9 cellular contexts compared by ENCODE assay signal in the genomic region with DNA sequence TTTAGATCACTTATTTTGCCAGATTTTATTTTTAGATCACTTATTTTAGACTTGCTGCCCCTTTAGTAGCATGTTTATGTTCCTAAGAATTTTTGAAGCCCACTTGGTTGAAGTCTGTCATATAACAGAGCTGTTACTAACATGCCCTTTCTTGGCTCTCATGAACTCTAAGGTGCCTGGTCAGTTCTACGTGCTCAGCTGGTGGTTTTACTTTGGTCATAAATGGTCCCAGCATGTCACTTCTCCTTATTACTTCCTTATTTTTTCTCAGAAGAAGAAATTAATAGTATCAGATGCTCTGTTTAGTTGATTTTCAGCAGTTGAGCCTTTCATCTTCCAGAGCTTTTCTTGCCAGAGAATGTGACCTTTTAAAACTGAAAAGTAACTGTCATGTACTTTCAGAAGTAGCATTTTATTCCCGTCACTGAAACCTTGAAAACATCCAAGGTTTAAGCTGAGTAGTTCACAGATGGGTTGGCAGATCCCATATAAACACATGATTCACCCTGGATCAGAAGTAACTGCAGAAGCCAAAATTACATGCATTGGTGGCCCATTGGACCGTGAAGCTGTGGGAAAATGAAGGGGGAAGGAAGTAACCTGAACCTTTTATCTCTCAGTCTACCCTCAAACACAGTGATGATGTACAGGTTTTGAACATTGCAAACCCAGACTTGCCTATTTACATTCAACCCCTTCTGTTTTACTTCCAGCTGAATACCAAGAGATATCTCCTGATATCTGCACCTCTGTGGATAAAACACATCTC. TPM values are rescaled to one million over a fixed set of nuclear protein-coding genes. Genes with fewer than 3 reads are reported as not detected.
A peak's percentile ranks its signal among the peaks of the same experiment; 100 is the strongest.
DNase-seq lines count a peak whose midpoint lies in the region; ATAC-seq and TF ChIP-seq lines count a peak whose summit lies in the region.
"Had no signal": no experiment of that assay in that cellular context is flagged by ENCODE, and none has a peak within 500 bp of the region (broad histone marks: within the 10 kb centered on the region; RNA-seq: fewer than 3 reads in every experiment).

No MANE protein-coding gene starts in this region.

- H3K27me3 ChIP-seq in BLaER1, result no peaks in the 10 kb centered on the region
- H3K27me3 ChIP-seq in fibroblast of lung (ENCODE audit: control insufficient read depth, insufficient read depth, low read length), result no peaks in the 10 kb centered on the region

- no peaks in the 10 kb centered on the region for H3K27me3 Mint-ChIP-seq in activated T-cell treated with anti-CD3 and anti-CD28 coated beads, Interleukin-2, amount 50 U/mL, for 24 hours
- H3K27me3 Mint-ChIP-seq: brain had no signal

- H3K4me3 ChIP-seq in BLaER1, result no peak overlapping the region
- H3K4me3 ChIP-seq in NB4 (ENCODE audit: low read depth, low read length), result no peak overlapping the region
- peak overlapping the region in 2 of 4 experiments; percentile 7 to 9 for H3K4me3 ChIP-seq in fibroblast of lung (replicated peaks in 1 of 4; ENCODE audit: control extremely low read depth in 1 of 4, insufficient read depth in 1 of 4, low read depth in 3 of 4, low read length in 4 of 4)

- H3K9ac ChIP-seq in BLaER1 (no peak overlapping the region), fibroblast of lung (ENCODE audit: insufficient read depth, low read length) (no peak overlapping the region)

- H3K4me1 Mint-ChIP-seq in activated T-cell treated with anti-CD3 and anti-CD28 coated beads, Interleukin-2, amount 50 U/mL, for 24 hours (ENCODE audit: low read depth), result no peaks in the 10 kb centered on the region

- H4K20me1 ChIP-seq in BLaER1 (no peaks in the 10 kb centered on the region), fibroblast of lung (ENCODE audit: control insufficient read depth, extremely low read depth, insufficient read depth, low read length) (no peaks in the 10 kb centered on the region)

- peak; percentile 83 for ATAC-seq in GM21526 (IDR thresholded peaks at IDR 0.05; ENCODE audit: low FRiP score, unreplicated experiment)

- H3K4me1 ChIP-seq in BLaER1 (peaks cover 12% of the 10 kb centered on the region), fibroblast of lung (ENCODE audit: control insufficient read depth, extremely low read depth, insufficient read depth, low read length) (peaks cover 6% of the 10 kb centered on the region)

- TF ChIP-seq CTCF in NB4 (IDR thresholded peaks at IDR 0.05; ENCODE audit: low read depth, low read length) (no peak), fibroblast of lung (conservative IDR thresholded peaks at IDR 0.05 in 1 of 2, IDR thresholded peaks at IDR 0.05 in 1 of 2; ENCODE audit: low read depth in 1 of 2, low read length in 2 of 2) (no peak)

- H3K27ac ChIP-seq in BLaER1, result no peak overlapping the region
- H3K27ac ChIP-seq in fibroblast of lung (ENCODE audit: insufficient read depth, low read length), result peak overlapping the region; percentile 44

- no peaks in the 10 kb centered on the region for H3K9me3 Mint-ChIP-seq in activated T-cell treated with anti-CD3 and anti-CD28 coated beads, Interleukin-2, amount 50 U/mL, for 24 hours
- H3K9me3 Mint-ChIP-seq: brain had no signal

- peaks cover 60% of the 10 kb centered on the region for H3K36me3 Mint-ChIP-seq in activated T-cell treated with anti-CD3 and anti-CD28 coated beads, Interleukin-2, amount 50 U/mL, for 24 hours (ENCODE audit: low read depth)

- TF ChIP-seq POLR2A in NB4 (IDR thresholded peaks at IDR 0.05; ENCODE audit: extremely low read depth, insufficient read length), result no peak

- no peaks in the 10 kb centered on the region for H3K79me2 ChIP-seq in fibroblast of lung (ENCODE audit: control insufficient read depth, insufficient read depth, low read length)

- H3K36me3 ChIP-seq in BLaER1 (no peaks in the 10 kb centered on the region), fibroblast of lung (ENCODE audit: control insufficient read depth, insufficient read depth, low read length) (no peaks in the 10 kb centered on the region)

- no peak overlapping the region for H3K4me3 Mint-ChIP-seq in activated T-cell treated with anti-CD3 and anti-CD28 coated beads, Interleukin-2, amount 50 U/mL, for 24 hours
- H3K4me3 Mint-ChIP-seq: brain had no signal

- H2AFZ ChIP-seq in fibroblast of lung (ENCODE audit: low read length), result no peak overlapping the region

- H3K27ac Mint-ChIP-seq in activated T-cell treated with anti-CD3 and anti-CD28 coated beads, Interleukin-2, amount 50 U/mL, for 24 hours, result no peak overlapping the region

- DNase-seq in NB4 (ENCODE audit: low read depth), result peak; percentile 83
- DNase-seq in fibroblast of lung (ENCODE audit: low read depth in 2 of 2), result peak; percentile 88 to 93
- DNase-seq in superior temporal gyrus (ENCODE audit: extremely low spot score), result peak; percentile 40
- no peak for DNase-seq in activated T-cell treated with anti-CD3 and anti-CD28 coated beads, Interleukin-2, amount 50 U/mL, for 24 hours
- DNase-seq in T-helper 9 cell, result no peak
- no peak for DNase-seq in stimulated activated CD8-positive, alpha-beta memory T cell treated with anti-CD3 and anti-CD28 coated beads, Interleukin-4, amount 100 ng/mL, for 48 hours

- H3K9me3 ChIP-seq in BLaER1 (no peaks in the 10 kb centered on the region), fibroblast of lung (ENCODE audit: control insufficient read depth, insufficient read depth, low read depth, low read length) (no peaks in the 10 kb centered on the region)

- H3K4me2 ChIP-seq in BLaER1 (peak overlapping the region; percentile 20), fibroblast of lung (ENCODE audit: extremely low read depth, insufficient read depth, low read length) (peak overlapping the region; percentile 80)

RNA-seq across cellular contexts. Expression of gene HACD4, which starts 50.5 kb away (rescaled TPM):
- 12.3 and 24.9 TPM in 2 replicates for total RNA-seq in fibroblast of lung
- polyA plus RNA-seq in fibroblast of lung, result 11.4 and 27.1 TPM in 2 replicates
- 5.6 and 12.4 TPM in 2 replicates for polyA plus RNA-seq in fibroblast of lung (2012)
- 2.6 and 5.5 TPM in 2 replicates for polyA minus RNA-seq in fibroblast of lung (ENCODE audit: low replicate concordance)

Comparison
In these comparisons a context has a peak if more than half of its experiments do, and no peak if none do; other contexts are left out.
1. DNase-seq: peak in NB4 (single experiment), fibroblast of lung (2 of 2) and superior temporal gyrus (single experiment); none in activated T-cell treated with anti-CD3 and anti-CD28 coated beads, Interleukin-2, amount 50 U/mL, for 24 hours (single experiment), T-helper 9 cell (single experiment) and stimulated activated CD8-positive, alpha-beta memory T cell treated with anti-CD3 and anti-CD28 coated beads, Interleukin-4, amount 100 ng/mL, for 48 hours (single experiment).